ENCODE assay signal across 8 cellular contexts in the genomic region with DNA sequence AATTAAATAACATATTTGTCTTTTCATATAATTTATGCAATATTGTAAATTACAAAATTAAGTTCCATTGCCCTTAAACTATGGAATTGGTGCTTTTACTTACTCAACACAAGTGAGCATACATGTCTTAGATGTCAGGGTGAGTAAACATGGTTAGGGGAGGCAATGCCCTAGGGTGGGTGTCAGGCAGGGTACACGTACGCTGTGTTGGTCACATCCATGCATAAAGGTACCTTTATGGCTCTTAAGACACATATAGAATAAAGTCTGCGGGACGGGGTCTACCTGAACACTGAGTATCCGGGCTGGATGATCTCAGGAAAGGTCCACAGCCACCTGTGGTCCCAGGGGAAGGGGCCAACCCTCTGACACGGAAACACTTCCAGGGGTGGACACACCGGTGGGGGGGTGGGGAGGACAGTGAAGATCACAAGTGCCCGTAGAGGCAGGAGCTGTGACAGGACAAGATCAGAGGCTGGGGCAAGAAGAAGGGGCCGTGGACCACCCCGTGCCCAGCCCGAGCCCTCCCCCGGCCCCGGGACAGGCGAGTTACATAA. TPM values are rescaled to one million over a fixed set of nuclear protein-coding genes. Genes with fewer than 3 reads are reported as not detected.
DNase-seq lines count a peak whose midpoint lies in the region; ATAC-seq and TF ChIP-seq lines count a peak whose summit lies in the region.

No MANE protein-coding gene starts in this region.

- H3K27ac ChIP-seq in Panc1 (ENCODE audit: low read length) (peak overlapping the region; percentile 86), mammary epithelial cell (ENCODE audit: insufficient read depth, low read depth, low read length) (peak overlapping the region; percentile 76), mesenchymal stem cell (ENCODE audit: low read length, poor library complexity, severe bottlenecking) (no peak overlapping the region), thymus (ENCODE audit: low read depth) (no peak overlapping the region)

- intact Hi-C loops in Panc1 (cut with micrococcal nuclease; ENCODE audit: unreplicated experiment) (no loop called here), mammary epithelial cell (cut with micrococcal nuclease) (no loop called here)

- peaks cover 52% of the 10 kb centered on the region for H3K79me2 ChIP-seq in mammary epithelial cell (ENCODE audit: insufficient read depth, low read length)

- CTCF ChIA-PET in Panc1 (lab: Charles Lee) (interaction anchor here (1.4 kb wide), 1 partner anchor 25 kb away, joined by 7 read pairs; no protein-coding TSS in a partner anchor), mammary epithelial cell (lab: Charles Lee; ENCODE audit: low non-redundant PET) (no interaction called here)

- H3K4me2 ChIP-seq in mammary epithelial cell (ENCODE audit: insufficient read depth, low read depth, low read length) (peak overlapping the region; percentile 100), mesenchymal stem cell (ENCODE audit: low read length, poor library complexity, severe bottlenecking) (peak overlapping the region; percentile 98)

- dilution Hi-C loops in mammary epithelial cell (cut with HindIII; ENCODE audit: low sequenced_read_pairs) = no loop called here

- H3K14ac ChIP-seq in mesenchymal stem cell (ENCODE audit: low read length in 2 of 2) = no peak overlapping the region

- H3K23ac ChIP-seq in mesenchymal stem cell (ENCODE audit: low read length in 2 of 2) = peak overlapping the region in 1 of 2 experiments; percentile 78

- DNase-seq in NCI-H1417 (lab: John Stamatoyannopoulos, UW) (peak; percentile 1 to 80 (median 71)), NCI-H1417 treated with DMSO at 0.1 percent for 48 hours (lab: John Stamatoyannopoulos, UW) (no peak), Panc1 (ENCODE audit: low read depth, low spot score) (no peak), mammary epithelial cell (no peak), mesenchymal stem cell (no peak), HCEC 1CT (no peak)

- in situ Hi-C loops in Panc1 (cut with HindIII; ENCODE audit: low pct_unique_long_range_greater_than_20kb, low sequenced_read_pairs) = no loop called here
- in situ Hi-C loops in mammary epithelial cell (cut with MboI; ENCODE audit: low sequenced_read_pairs in 2 of 2) = no loop called here

- no peaks in the 10 kb centered on the region for H3K36me3 ChIP-seq in Panc1 (ENCODE audit: control insufficient read depth, insufficient read depth, low read length)
- no peaks in the 10 kb centered on the region for H3K36me3 ChIP-seq in mammary epithelial cell (ENCODE audit: insufficient read depth, low read length)
- H3K36me3 ChIP-seq in mesenchymal stem cell (ENCODE audit: control insufficient read depth in 1 of 2, insufficient read depth in 2 of 2, low read depth in 1 of 2, low read length in 2 of 2) = no peaks in the 10 kb centered on the region
- no peaks in the 10 kb centered on the region for H3K36me3 ChIP-seq in thymus (ENCODE audit: control insufficient read depth, insufficient read depth)

- no peak for TF ChIP-seq CTCF in Panc1 (IDR thresholded peaks at IDR 0.05)
- TF ChIP-seq CTCF in mammary epithelial cell (conservative IDR thresholded peaks at IDR 0.05 in 1 of 2, IDR thresholded peaks at IDR 0.05 in 1 of 2; ENCODE audit: extremely low read depth in 1 of 2, insufficient read depth in 1 of 2, low read depth in 1 of 2, low read length in 2 of 2) = no peak

- peaks cover 24% of the 10 kb centered on the region for H3K79me1 ChIP-seq in mesenchymal stem cell (replicated peaks; ENCODE audit: low read length, poor library complexity, severe bottlenecking)

- peak overlapping the region; percentile 46 for H2BK5ac ChIP-seq in mesenchymal stem cell (ENCODE audit: low read depth, low read length, poor library complexity, severe bottlenecking)

- H2AK5ac ChIP-seq in mesenchymal stem cell (ENCODE audit: low read length, severe bottlenecking) = no peak overlapping the region

- no peaks in the 10 kb centered on the region for H4K20me1 ChIP-seq in mammary epithelial cell (ENCODE audit: insufficient read depth, low read length)

- WGBS in mammary epithelial cell (ENCODE audit: low coverage, missing lambda C conversion rate) = 3% methylated on average over 5 of the region's 14 CpGs
- WGBS in mesenchymal stem cell = 10% methylated on average over 12 of the region's 14 CpGs
- 6% methylated on average over 14 of the region's 14 CpGs for WGBS in thymus

- POLR2A ChIA-PET in Panc1 (lab: Charles Lee) = no interaction called here

- BruUV-seq in Panc1 (replicated peaks; lab: Mats Ljungman, UMichigan) (no TSS peak), mammary epithelial cell (replicated peaks; lab: Mats Ljungman, UMichigan) (TSS peak; percentile 30)

- no peak overlapping the region for H4K91ac ChIP-seq in mesenchymal stem cell (ENCODE audit: low read length)

- no peak overlapping the region for H2BK15ac ChIP-seq in mesenchymal stem cell (ENCODE audit: low read depth, poor library complexity, severe bottlenecking)

- peak; percentile 10 for ATAC-seq in HG02798 (IDR thresholded peaks at IDR 0.05; ENCODE audit: poor library complexity, unreplicated experiment)
- peak; percentile 45 for ATAC-seq in Panc1

- no peak overlapping the region for H4K8ac ChIP-seq in mesenchymal stem cell (ENCODE audit: low read length)

- H3K9me3 ChIP-seq in Panc1 (ENCODE audit: control insufficient read depth, insufficient read depth, low read depth, low read length) (no peaks in the 10 kb centered on the region), mammary epithelial cell (replicated peaks; ENCODE audit: insufficient read depth, low read length) (no peaks in the 10 kb centered on the region), mesenchymal stem cell (ENCODE audit: control insufficient read depth, low read length) (no peaks in the 10 kb centered on the region), thymus (ENCODE audit: control insufficient read depth) (no peaks in the 10 kb centered on the region)

- no peak overlapping the region for H2BK120ac ChIP-seq in mesenchymal stem cell (ENCODE audit: low read depth, low read length)

- no peak overlapping the region for H3K4ac ChIP-seq in mesenchymal stem cell (ENCODE audit: low read depth in 1 of 2, low read length in 2 of 2)

- H2AFZ ChIP-seq in mammary epithelial cell (ENCODE audit: low read depth, low read length) = peak overlapping the region; percentile 99
- peak overlapping the region; percentile 98 for H2AFZ ChIP-seq in mesenchymal stem cell (ENCODE audit: low read depth, low read length)

- H3K4me1 ChIP-seq in Panc1 (ENCODE audit: control insufficient read depth, insufficient read depth, low read length) (peaks cover 18% of the 10 kb centered on the region), mammary epithelial cell (ENCODE audit: insufficient read depth, low read length) (peaks cover 23% of the 10 kb centered on the region), mesenchymal stem cell (ENCODE audit: control insufficient read depth, insufficient read depth, low read depth, low read length) (peaks cover 5% of the 10 kb centered on the region), thymus (ENCODE audit: control insufficient read depth, insufficient read depth, low read length) (peaks cover 10% of the 10 kb centered on the region)

- no peak overlapping the region for H3K18ac ChIP-seq in mesenchymal stem cell (ENCODE audit: low read depth in 1 of 2, low read length in 2 of 2)

- H3K27me3 ChIP-seq in Panc1 (ENCODE audit: control insufficient read depth, insufficient read depth, low read length) (no peaks in the 10 kb centered on the region), mammary epithelial cell (ENCODE audit: insufficient read depth, low read length) (no peaks in the 10 kb centered on the region), mesenchymal stem cell (ENCODE audit: control insufficient read depth in 1 of 2, insufficient read depth in 1 of 2, low read length in 2 of 2) (no peaks in the 10 kb centered on the region), thymus (ENCODE audit: control insufficient read depth, insufficient read depth) (no peaks in the 10 kb centered on the region)

- H3K9ac ChIP-seq in mammary epithelial cell (ENCODE audit: insufficient read depth, low read length) (peak overlapping the region; percentile 91), mesenchymal stem cell (ENCODE audit: low read length) (peak overlapping the region; percentile 92)

- H2BK12ac ChIP-seq in mesenchymal stem cell (ENCODE audit: low read length in 2 of 2) = no peak overlapping the region

- H3K4me3 ChIP-seq in Panc1 (ENCODE audit: low read depth in 2 of 2, low read length in 2 of 2) (peak overlapping the region; percentile 87 to 99), mammary epithelial cell (replicated peaks in 1 of 3; ENCODE audit: insufficient read depth in 1 of 3, low read depth in 2 of 3, low read length in 3 of 3) (peak overlapping the region; percentile 89 to 100 (median 99)), mesenchymal stem cell (ENCODE audit: insufficient read depth in 1 of 2, low read depth in 1 of 2, low read length in 2 of 2) (peak overlapping the region; percentile 96 to 100), thymus (ENCODE audit: low read length) (peak overlapping the region; percentile 98)

RNA-seq across cellular contexts. Expression of a gene that starts 0.7 kb away (rescaled TPM):
- 11.4 TPM for total RNA-seq in Panc1 (2021; ENCODE audit: unreplicated experiment)
- 2.4 TPM for polyA plus RNA-seq in Panc1 (2012; ENCODE audit: insufficient read length)
- total RNA-seq in mammary epithelial cell = 1 to 10 TPM; 2.5 to 4.0 TPM
- polyA plus RNA-seq in mammary epithelial cell = 3.0 TPM
- 14.8 TPM for polyA minus RNA-seq in mammary epithelial cell
- 1.3 TPM for polyA plus RNA-seq in mesenchymal stem cell (2013, experiment 1 of 2)
- polyA plus RNA-seq in mesenchymal stem cell (2013, experiment 2 of 2) = 1.5 TPM
- polyA plus RNA-seq in thymus = 5.5 TPM

Comparison
In these comparisons a context has a peak if more than half of its experiments do, and no peak if none do; other contexts are left out.
1. DNase-seq: peak in NCI-H1417 (3 of 3); none in NCI-H1417 treated with DMSO at 0.1 percent for 48 hours (single experiment), Panc1 (single experiment), mammary epithelial cell (single experiment), mesenchymal stem cell (single experiment) and HCEC 1CT (single experiment).
2. H3K27ac ChIP-seq: peak in Panc1 (single experiment) and mammary epithelial cell (single experiment); none in mesenchymal stem cell (single experiment) and thymus (single experiment).
3. Peak in every context shown above with its lines, with median percentiles within 50 percentile points of each other: H3K4me3 ChIP-seq.